In the genomic region with DNA sequence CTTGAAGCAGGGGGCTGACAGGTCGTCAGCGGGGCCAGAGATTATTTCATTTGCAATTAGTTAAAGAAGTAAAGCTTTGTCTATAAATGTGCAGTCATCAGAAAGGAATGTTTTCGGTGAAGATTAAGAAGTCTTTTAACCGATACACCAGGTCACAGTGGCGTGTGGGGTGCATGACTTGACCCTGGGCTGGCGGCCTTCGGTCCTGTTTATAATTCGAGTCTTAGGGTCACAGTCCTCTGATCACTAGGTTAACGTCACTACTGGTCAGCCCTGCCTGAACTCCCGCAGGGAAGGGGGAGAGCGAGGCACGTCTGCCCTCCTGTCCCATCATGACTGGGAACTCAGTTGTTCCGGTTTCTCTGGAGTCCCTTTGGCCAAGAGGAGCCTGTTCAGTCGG, we compare ENCODE assay signal across 2 cellular contexts.
TF ChIP-seq lines count a peak whose summit lies in the region.

No MANE protein-coding gene starts in this region.

TF ChIP-seq in WTC11, 78 proteins besides CTCF, POLR2A, EP300 and RAD21:
- TF ChIP-seq PRRX2 (CRISPR knock-in tag; IDR thresholded peaks at IDR 0.05): no peak
- TF ChIP-seq, protein P1, sequence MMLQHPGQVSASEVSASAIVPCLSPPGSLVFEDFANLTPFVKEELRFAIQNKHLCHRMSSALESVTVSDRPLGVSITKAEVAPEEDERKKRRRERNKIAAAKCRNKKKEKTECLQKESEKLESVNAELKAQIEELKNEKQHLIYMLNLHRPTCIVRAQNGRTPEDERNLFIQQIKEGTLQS (CRISPR knock-in tag; conservative IDR thresholded peaks at IDR 0.05): no peak

TF ChIP-seq in K562, 482 proteins besides CTCF, POLR2A, EP300 and RAD21:
- TF ChIP-seq, protein P2, sequence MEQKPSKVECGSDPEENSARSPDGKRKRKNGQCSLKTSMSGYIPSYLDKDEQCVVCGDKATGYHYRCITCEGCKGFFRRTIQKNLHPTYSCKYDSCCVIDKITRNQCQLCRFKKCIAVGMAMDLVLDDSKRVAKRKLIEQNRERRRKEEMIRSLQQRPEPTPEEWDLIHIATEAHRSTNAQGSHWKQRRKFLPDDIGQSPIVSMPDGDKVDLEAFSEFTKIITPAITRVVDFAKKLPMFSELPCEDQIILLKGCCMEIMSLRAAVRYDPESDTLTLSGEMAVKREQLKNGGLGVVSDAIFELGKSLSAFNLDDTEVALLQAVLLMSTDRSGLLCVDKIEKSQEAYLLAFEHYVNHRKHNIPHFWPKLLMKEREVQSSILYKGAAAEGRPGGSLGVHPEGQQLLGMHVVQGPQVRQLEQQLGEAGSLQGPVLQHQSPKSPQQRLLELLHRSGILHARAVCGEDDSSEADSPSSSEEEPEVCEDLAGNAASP (IDR thresholded peaks at IDR 0.05): no peak
- TF ChIP-seq, protein P3, sequence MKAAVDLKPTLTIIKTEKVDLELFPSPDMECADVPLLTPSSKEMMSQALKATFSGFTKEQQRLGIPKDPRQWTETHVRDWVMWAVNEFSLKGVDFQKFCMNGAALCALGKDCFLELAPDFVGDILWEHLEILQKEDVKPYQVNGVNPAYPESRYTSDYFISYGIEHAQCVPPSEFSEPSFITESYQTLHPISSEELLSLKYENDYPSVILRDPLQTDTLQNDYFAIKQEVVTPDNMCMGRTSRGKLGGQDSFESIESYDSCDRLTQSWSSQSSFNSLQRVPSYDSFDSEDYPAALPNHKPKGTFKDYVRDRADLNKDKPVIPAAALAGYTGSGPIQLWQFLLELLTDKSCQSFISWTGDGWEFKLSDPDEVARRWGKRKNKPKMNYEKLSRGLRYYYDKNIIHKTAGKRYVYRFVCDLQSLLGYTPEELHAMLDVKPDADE (conservative IDR thresholded peaks at IDR 0.05; ENCODE audit: control insufficient read depth, low read depth, low read length): no peak
- TF ChIP-seq, protein P4, sequence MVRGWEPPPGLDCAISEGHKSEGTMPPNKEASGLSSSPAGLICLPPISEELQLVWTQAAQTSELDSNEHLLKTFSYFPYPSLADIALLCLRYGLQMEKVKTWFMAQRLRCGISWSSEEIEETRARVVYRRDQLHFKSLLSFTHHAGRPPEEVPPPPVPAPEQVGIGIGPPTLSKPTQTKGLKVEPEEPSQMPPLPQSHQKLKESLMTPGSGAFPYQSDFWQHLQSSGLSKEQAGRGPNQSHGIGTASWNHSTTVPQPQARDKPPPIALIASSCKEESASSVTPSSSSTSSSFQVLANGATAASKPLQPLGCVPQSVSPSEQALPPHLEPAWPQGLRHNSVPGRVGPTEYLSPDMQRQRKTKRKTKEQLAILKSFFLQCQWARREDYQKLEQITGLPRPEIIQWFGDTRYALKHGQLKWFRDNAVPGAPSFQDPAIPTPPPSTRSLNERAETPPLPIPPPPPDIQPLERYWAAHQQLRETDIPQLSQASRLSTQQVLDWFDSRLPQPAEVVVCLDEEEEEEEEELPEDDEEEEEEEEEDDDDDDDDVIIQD (CRISPR knock-in tag; IDR thresholded peaks at IDR 0.05): no peak
- TF ChIP-seq ZNF696 (CRISPR knock-in tag; conservative IDR thresholded peaks at IDR 0.05) (no peak), ZNF212 (CRISPR knock-in tag; IDR thresholded peaks at IDR 0.05) (no peak)
- TF ChIP-seq, protein P5, sequence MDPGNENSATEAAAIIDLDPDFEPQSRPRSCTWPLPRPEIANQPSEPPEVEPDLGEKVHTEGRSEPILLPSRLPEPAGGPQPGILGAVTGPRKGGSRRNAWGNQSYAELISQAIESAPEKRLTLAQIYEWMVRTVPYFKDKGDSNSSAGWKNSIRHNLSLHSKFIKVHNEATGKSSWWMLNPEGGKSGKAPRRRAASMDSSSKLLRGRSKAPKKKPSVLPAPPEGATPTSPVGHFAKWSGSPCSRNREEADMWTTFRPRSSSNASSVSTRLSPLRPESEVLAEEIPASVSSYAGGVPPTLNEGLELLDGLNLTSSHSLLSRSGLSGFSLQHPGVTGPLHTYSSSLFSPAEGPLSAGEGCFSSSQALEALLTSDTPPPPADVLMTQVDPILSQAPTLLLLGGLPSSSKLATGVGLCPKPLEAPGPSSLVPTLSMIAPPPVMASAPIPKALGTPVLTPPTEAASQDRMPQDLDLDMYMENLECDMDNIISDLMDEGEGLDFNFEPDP (CRISPR knock-in tag; IDR thresholded peaks at IDR 0.05): no peak
- TF ChIP-seq, protein P6, sequence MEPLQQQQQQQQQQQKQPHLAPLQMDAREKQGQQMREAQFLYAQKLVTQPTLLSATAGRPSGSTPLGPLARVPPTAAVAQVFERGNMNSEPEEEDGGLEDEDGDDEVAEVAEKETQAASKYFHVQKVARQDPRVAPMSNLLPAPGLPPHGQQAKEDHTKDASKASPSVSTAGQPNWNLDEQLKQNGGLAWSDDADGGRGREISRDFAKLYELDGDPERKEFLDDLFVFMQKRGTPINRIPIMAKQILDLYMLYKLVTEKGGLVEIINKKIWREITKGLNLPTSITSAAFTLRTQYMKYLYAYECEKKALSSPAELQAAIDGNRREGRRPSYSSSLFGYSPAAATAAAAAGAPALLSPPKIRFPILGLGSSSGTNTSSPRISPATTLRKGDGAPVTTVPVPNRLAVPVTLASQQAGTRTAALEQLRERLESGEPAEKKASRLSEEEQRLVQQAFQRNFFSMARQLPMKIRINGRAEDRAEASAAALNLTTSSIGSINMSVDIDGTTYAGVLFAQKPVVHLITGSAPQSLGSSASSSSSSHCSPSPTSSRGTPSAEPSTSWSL (CRISPR knock-in tag; IDR thresholded peaks at IDR 0.05; ENCODE audit: borderline replicate concordance): no peak
